ENCODE assay signal across 8 cellular contexts in the genomic region with DNA sequence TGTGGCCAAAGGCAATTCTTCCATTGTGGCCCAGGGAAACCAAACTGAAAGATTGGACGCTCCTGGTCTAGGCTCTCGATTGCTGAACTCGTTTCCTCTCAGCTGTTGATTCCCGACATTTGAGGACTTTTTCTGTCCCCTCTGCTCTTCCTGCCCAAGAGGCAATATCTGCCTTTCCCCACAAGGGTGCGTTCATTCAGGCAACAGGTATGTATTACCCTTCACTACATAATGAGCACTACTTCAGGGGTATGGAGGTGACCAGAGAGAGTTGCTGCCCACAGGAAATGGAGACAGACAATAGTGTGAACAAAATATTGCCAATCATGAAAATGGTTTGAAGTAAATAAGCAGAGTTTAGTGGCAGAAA. TPM values are rescaled to one million over a fixed set of nuclear protein-coding genes. Genes with fewer than 3 reads are reported as not detected.
DNase-seq lines count a peak whose midpoint lies in the region; ATAC-seq, FAIRE-seq and TF ChIP-seq lines count a peak whose summit lies in the region.

No MANE protein-coding gene starts in this region.

- POLR2A ChIA-PET in HepG2 (lab: Yijun Ruan, JAX), result interaction anchor here (1.0 to 2.3 kb wide), 2 partner anchors 22 to 24 kb away, joined by 3 to 12 read pairs; a partner anchor contains a TSS

- intact Hi-C loops in HepG2 (cut with micrococcal nuclease; ENCODE audit: unreplicated experiment), result loop anchor here (1.0 kb wide), 3 partner anchors 24 to 762 kb away; a partner anchor contains a TSS

- H2AFZ ChIP-seq in HepG2 (ENCODE audit: low read length), result peak overlapping the region; percentile 72

- 2% methylated on average over 5 of the region's 5 CpGs for WGBS in HepG2 (ENCODE audit: low lambda C conversion rate)

- in situ Hi-C loops in ACHN (cut with HindIII; ENCODE audit: low pct_ligation_motif_present, low pct_unique_long_range_greater_than_20kb, low sequenced_read_pairs), result no loop called here
- in situ Hi-C loops in HepG2 (cut with HindIII; ENCODE audit: extremely low pct_ligation_motif_present, low pct_unique_long_range_greater_than_20kb), result no loop called here

- no peaks in the 10 kb centered on the region for H3K9me3 ChIP-seq in HepG2 (ENCODE audit: low read length)

- no peak for TF ChIP-seq RAD21 in HepG2 (CRISPR knock-in tag; IDR thresholded peaks at IDR 0.05)

- no TSS peak for BruUV-seq in HepG2 (replicated peaks; lab: Mats Ljungman, UMichigan)

- FAIRE-seq in HepG2 (lab: Jason Lieb, UNC), result peak; percentile 60
- no peak for FAIRE-seq in frontal cortex (lab: Jason Lieb, UNC)

- TF ChIP-seq CTCF in GM12874 (IDR thresholded peaks at IDR 0.05; ENCODE audit: insufficient read depth, low read depth, low read length), result peak; percentile 19; the same call in 1 of the 2 replicates
- TF ChIP-seq CTCF in HL-60 (IDR thresholded peaks at IDR 0.05; ENCODE audit: insufficient read depth, low read length), result peak; percentile 47
- TF ChIP-seq CTCF in HepG2 (CRISPR knock-in tag; IDR thresholded peaks at IDR 0.05), result peak; percentile 67

- CTCF ChIA-PET in HepG2 (lab: Yijun Ruan, JAX; ENCODE audit: low intra/inter-chr PET ratio, low total read pairs), result interaction anchor here (1.9 kb wide), 1 partner anchor 762 kb away, joined by 8 read pairs; no protein-coding TSS in a partner anchor

- H4K20me1 ChIP-seq in HepG2 (ENCODE audit: insufficient read depth, low read length), result no peaks in the 10 kb centered on the region

- no peaks in the 10 kb centered on the region for H3K27me3 ChIP-seq in HL-60 (ENCODE audit: insufficient read depth, poor library complexity, severe bottlenecking)
- H3K27me3 ChIP-seq in HepG2 (ENCODE audit: control insufficient read depth in 1 of 2, insufficient read depth in 2 of 2, low read length in 2 of 2), result no peaks in the 10 kb centered on the region; a peak in 2 of 5 replicates

- peak overlapping the region; percentile 41 for H3K9ac ChIP-seq in HepG2 (ENCODE audit: insufficient read depth, low read depth, low read length)

- TF ChIP-seq POLR2A in HepG2 (IDR thresholded peaks at IDR 0.05; ENCODE audit: insufficient read depth in 1 of 2, low read depth in 2 of 2, low read length in 2 of 2), result no peak

- H3K4me3 ChIP-seq in HL-60 (replicated peaks; ENCODE audit: insufficient read depth, low read length) (peak overlapping the region; percentile 19), HepG2 (replicated peaks in 1 of 3; ENCODE audit: insufficient read depth in 1 of 3, low read depth in 2 of 3, low read length in 3 of 3) (peak overlapping the region; percentile 27 to 79 (median 69); a peak in 5 of 6 replicates)

- H3K27ac ChIP-seq in HL-60 (replicated peaks) (no peak overlapping the region), HepG2 (ENCODE audit: extremely low read length, insufficient read depth, low read length) (no peak overlapping the region)

- no peaks in the 10 kb centered on the region for H3K79me2 ChIP-seq in HepG2 (ENCODE audit: insufficient read depth, low read length)

- DNase-seq in ACHN (peak; percentile 9), HL-60 (ENCODE audit: low read depth in 1 of 2, low spot score in 1 of 2) (peak in 1 of 2 experiments; percentile 50), HepG2 (ENCODE audit: low spot score) (peak; percentile 77), DMS79 (lab: John Stamatoyannopoulos, UW) (no peak), frontal cortex (ENCODE audit: low spot score in 2 of 2) (no peak)
- peak; percentile 24 to 25 for DNase-seq in activated T-cell treated with anti-CD3 and anti-CD28 coated beads, Interleukin-2, amount 50 U/mL, for 48 hours

- ATAC-seq in HepG2, result peak; percentile 94
- ATAC-seq in GM21390 (IDR thresholded peaks at IDR 0.05; ENCODE audit: unreplicated experiment), result no peak

- peak overlapping the region; percentile 91 for H3K4me2 ChIP-seq in HepG2 (ENCODE audit: low read depth, low read length)

- no peaks in the 10 kb centered on the region for H3K36me3 ChIP-seq in HepG2 (replicated peaks in 1 of 2; ENCODE audit: control insufficient read depth in 1 of 2, insufficient read depth in 2 of 2, low read length in 2 of 2)

- TF ChIP-seq EP300 in HepG2 (IDR thresholded peaks at IDR 0.05; ENCODE audit: low read depth in 2 of 2, low read length in 2 of 2), result no peak
- no peak for TF ChIP-seq EP300 in HepG2 (CRISPR knock-in tag; IDR thresholded peaks at IDR 0.05; ENCODE audit: borderline replicate concordance)

- H3K4me1 ChIP-seq in HepG2 (ENCODE audit: insufficient read depth, low read length), result peaks cover 10% of the 10 kb centered on the region; the same call in 1 of the 2 replicates

TF ChIP-seq in HepG2, 621 proteins besides CTCF, POLR2A, EP300 and RAD21 (continues in another document):
- TF ChIP-seq ZNF724P (CRISPR knock-in tag; IDR thresholded peaks at IDR 0.05; ENCODE audit: borderline replicate concordance) (0 out of 2 replicates have a peak, but pooled peaks have one; percentile 25), KMT2A (CRISPR knock-in tag; IDR thresholded peaks at IDR 0.05) (0 out of 2 replicates have a peak, but pooled peaks have one; percentile 14), ARNT2 (CRISPR knock-in tag; IDR thresholded peaks at IDR 0.05; ENCODE audit: low read depth) (0 out of 2 replicates have a peak, but pooled peaks have one; percentile 21), SAP130 (CRISPR knock-in tag; IDR thresholded peaks at IDR 0.05; ENCODE audit: low read depth) (peak; percentile 35; the same call in 1 of the 2 replicates), ZMAT3 (CRISPR knock-in tag; conservative IDR thresholded peaks at IDR 0.05) (0 out of 2 replicates have a peak, but pooled peaks have one; percentile 3), PAF1 (CRISPR knock-in tag; IDR thresholded peaks at IDR 0.05) (no peak), SMC3 (IDR thresholded peaks at IDR 0.05; ENCODE audit: low read length) (peak; percentile 35; the same call in 1 of the 2 replicates), MTF2 (CRISPR knock-in tag; IDR thresholded peaks at IDR 0.05; ENCODE audit: borderline replicate concordance) (0 out of 2 replicates have a peak, but pooled peaks have one; percentile 63), ZNF33B (CRISPR knock-in tag; IDR thresholded peaks at IDR 0.05) (0 out of 2 replicates have a peak, but pooled peaks have one; percentile 8)
- TF ChIP-seq, protein P1, sequence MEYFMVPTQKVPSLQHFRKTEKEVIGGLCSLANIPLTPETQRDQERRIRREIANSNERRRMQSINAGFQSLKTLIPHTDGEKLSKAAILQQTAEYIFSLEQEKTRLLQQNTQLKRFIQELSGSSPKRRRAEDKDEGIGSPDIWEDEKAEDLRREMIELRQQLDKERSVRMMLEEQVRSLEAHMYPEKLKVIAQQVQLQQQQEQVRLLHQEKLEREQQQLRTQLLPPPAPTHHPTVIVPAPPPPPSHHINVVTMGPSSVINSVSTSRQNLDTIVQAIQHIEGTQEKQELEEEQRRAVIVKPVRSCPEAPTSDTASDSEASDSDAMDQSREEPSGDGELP (IDR thresholded peaks at IDR 0.05; ENCODE audit: borderline replicate concordance, low read depth), result peak; percentile 75

RNA-seq across cellular contexts. Expression of a gene that starts 8.2 kb away (rescaled TPM):
- not detected in 2 replicates for total RNA-seq in HepG2 (2016; rRNA removed; fragmentation: Illumina TruSeq; extraction: Trizol)
- total RNA-seq in HepG2 (2016; cell fraction: cytosol; rRNA removed; fragmentation: Illumina TruSeq; extraction: Trizol; ENCODE audit: low read depth), result not detected in 2 replicates
- not detected in 2 replicates for total RNA-seq in HepG2 (2016; cell fraction: insoluble cytoplasmic fraction; rRNA removed; fragmentation: Illumina TruSeq; extraction: Trizol)
- not detected in 2 replicates for total RNA-seq in HepG2 (2016; cell fraction: membrane; rRNA removed; fragmentation: Illumina TruSeq; extraction: Trizol)
- total RNA-seq in HepG2 (2016; cell fraction: nucleus; rRNA removed; fragmentation: Illumina TruSeq; extraction: Trizol), result not detected in 2 replicates
- not detected in 2 replicates for polyA plus RNA-seq in HepG2 (2011; rRNA removed)
- not detected in 2 replicates for polyA plus RNA-seq in HepG2 (2011; cell fraction: cytosol; rRNA removed)
- not detected in 2 replicates for polyA plus RNA-seq in HepG2 (2011; cell fraction: nucleus; rRNA removed)
- not detected in 2 replicates for polyA plus RNA-seq in HepG2 (2012)
- not detected in 2 replicates for polyA plus RNA-seq in HepG2 (2016; cell fraction: cytosol; fragmentation: Illumina TruSeq; extraction: Trizol; ENCODE audit: low read depth)
- polyA plus RNA-seq in HepG2 (2016; cell fraction: insoluble cytoplasmic fraction; fragmentation: Illumina TruSeq; extraction: Trizol; ENCODE audit: low read depth), result not detected in 2 replicates
- polyA plus RNA-seq in HepG2 (2016; cell fraction: membrane; fragmentation: Illumina TruSeq; extraction: Trizol; ENCODE audit: low read depth), result not detected in 2 replicates
- polyA plus RNA-seq in HepG2 (2016; cell fraction: nucleus; fragmentation: Illumina TruSeq; extraction: Trizol; ENCODE audit: insufficient read depth, low read depth), result not detected in 2 replicates
- polyA minus RNA-seq in HepG2 (2011; rRNA and poly(A)+ RNA removed; ENCODE audit: low replicate concordance), result not detected in 2 replicates
- polyA minus RNA-seq in HepG2 (2011; cell fraction: cytosol; rRNA and poly(A)+ RNA removed), result not detected in 2 replicates
- polyA minus RNA-seq in HepG2 (2011; cell fraction: nucleus; rRNA and poly(A)+ RNA removed), result not detected in 2 replicates
- total RNA-seq in frontal cortex, result not detected

RNA-seq across cellular contexts. Expression of a gene that starts 24.6 kb away (rescaled TPM):
- 26.6 and 37.0 TPM in 2 replicates for total RNA-seq in HepG2 (2016; rRNA removed; fragmentation: Illumina TruSeq; extraction: Trizol)
- 50.4 and 58.1 TPM in 2 replicates for total RNA-seq in HepG2 (2016; cell fraction: cytosol; rRNA removed; fragmentation: Illumina TruSeq; extraction: Trizol; ENCODE audit: low read depth)
- total RNA-seq in HepG2 (2016; cell fraction: insoluble cytoplasmic fraction; rRNA removed; fragmentation: Illumina TruSeq; extraction: Trizol), result 25.7 and 37.4 TPM in 2 replicates
- 31.8 and 33.6 TPM in 2 replicates for total RNA-seq in HepG2 (2016; cell fraction: membrane; rRNA removed; fragmentation: Illumina TruSeq; extraction: Trizol)
- 16.6 and 16.8 TPM in 2 replicates for total RNA-seq in HepG2 (2016; cell fraction: nucleus; rRNA removed; fragmentation: Illumina TruSeq; extraction: Trizol)
- 9.0 and 9.8 TPM in 2 replicates for polyA plus RNA-seq in HepG2 (2011; rRNA removed)
- polyA plus RNA-seq in HepG2 (2011; cell fraction: cytosol; rRNA removed), result 4.9 and 7.3 TPM in 2 replicates
- 2.9 and 4.9 TPM in 2 replicates for polyA plus RNA-seq in HepG2 (2011; cell fraction: nucleus; rRNA removed)
- polyA plus RNA-seq in HepG2 (2012), result 8.5 and 9.6 TPM in 2 replicates
- polyA plus RNA-seq in HepG2 (2016; cell fraction: cytosol; fragmentation: Illumina TruSeq; extraction: Trizol; ENCODE audit: low read depth), result 3.1 TPM in 2 replicates
- 26.9 and 29.0 TPM in 2 replicates for polyA plus RNA-seq in HepG2 (2016; cell fraction: insoluble cytoplasmic fraction; fragmentation: Illumina TruSeq; extraction: Trizol; ENCODE audit: low read depth)
- 8.0 and 8.4 TPM in 2 replicates for polyA plus RNA-seq in HepG2 (2016; cell fraction: membrane; fragmentation: Illumina TruSeq; extraction: Trizol; ENCODE audit: low read depth)
- 10.4 and 10.9 TPM in 2 replicates for polyA plus RNA-seq in HepG2 (2016; cell fraction: nucleus; fragmentation: Illumina TruSeq; extraction: Trizol; ENCODE audit: insufficient read depth, low read depth)
- 18.5 and 18.6 TPM in 2 replicates for polyA minus RNA-seq in HepG2 (2011; rRNA and poly(A)+ RNA removed; ENCODE audit: low replicate concordance)
- polyA minus RNA-seq in HepG2 (2011; cell fraction: cytosol; rRNA and poly(A)+ RNA removed), result 13.4 and 16.3 TPM in 2 replicates
- polyA minus RNA-seq in HepG2 (2011; cell fraction: nucleus; rRNA and poly(A)+ RNA removed), result 27.8 and 29.5 TPM in 2 replicates
- 271 TPM for total RNA-seq in frontal cortex

Comparison
In these comparisons a context has a peak if more than half of its experiments do, and no peak if none do; other contexts are left out.
1. DNase-seq: peak in ACHN (single experiment), activated T-cell treated with anti-CD3 and anti-CD28 coated beads, Interleukin-2, amount 50 U/mL, for 48 hours (2 of 2) and HepG2 (single experiment); none in DMS79 (single experiment) and frontal cortex (0 of 2).
2. Peak in every context shown above with its lines, with median percentiles within 50 percentile points of each other: CTCF ChIP-seq.